26 cellular contexts compared by ENCODE assay signal in the genomic region with DNA sequence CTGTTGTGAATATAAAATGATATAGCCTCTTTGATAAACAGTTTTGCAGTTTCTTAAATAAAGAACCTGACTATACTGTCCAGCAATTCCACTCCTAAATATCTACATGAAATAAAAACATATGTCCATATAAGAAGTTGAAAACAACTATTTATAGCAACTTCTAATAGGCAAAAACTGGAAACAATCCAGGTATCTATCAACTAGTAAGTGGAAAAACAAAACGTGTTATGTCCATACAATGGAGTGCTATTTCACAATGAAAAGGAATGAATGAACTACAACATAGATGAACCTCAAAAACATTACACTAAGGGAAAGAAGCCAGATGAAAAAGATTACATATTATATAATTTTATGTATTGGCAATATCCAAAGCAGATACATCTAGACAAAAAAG.
"Had no signal": no experiment of that assay in that cellular context is flagged by ENCODE, and none has a peak within 500 bp of the region (broad histone marks: within the 10 kb centered on the region; RNA-seq: fewer than 3 reads in every experiment).

No MANE protein-coding gene starts in this region.

- H3K36me3 ChIP-seq: esophagus squamous epithelium, gastrocnemius medialis, heart right ventricle, left lung, lower lobe of right lung had no signal

- DNase-seq: dermis blood vessel endothelial cell; effector CD8-positive, alpha-beta T cell; effector memory CD8-positive, alpha-beta T cell; endodermal cell; erythroblast; esophagus squamous epithelium; foreskin fibroblast; foreskin melanocyte; gastrocnemius medialis; glutamatergic neuron; head of caudate nucleus; heart right ventricle; hypothalamus; immature natural killer cell; left cardiac atrium; left lung; left ventricle myocardium superior; lower lobe of right lung; mesenchymal stem cell; mucosa of descending colon; naive B cell; naive thymus-derived CD8-positive, alpha-beta T cell had no signal

- H3K4me3 ChIP-seq: coronary artery, esophagus squamous epithelium, gastrocnemius medialis, heart right ventricle, hepatocyte, left lung, lower lobe of right lung, mucosa of descending colon had no signal

- ATAC-seq: effector memory CD8-positive, alpha-beta T cell; esophagus mucosa; gastrocnemius medialis; heart right ventricle; left cardiac atrium; left lung; left ventricle myocardium superior; lower lobe of right lung; mucosa of descending colon; naive thymus-derived CD8-positive, alpha-beta T cell had no signal

- H3K4me1 ChIP-seq: left lung, lower lobe of right lung had no signal

- H3K27ac ChIP-seq: coronary artery, epithelial cell of prostate, esophagus squamous epithelium, gastrocnemius medialis, heart right ventricle, hepatocyte, left lung, lower lobe of right lung had no signal

- H3K9me3 ChIP-seq: esophagus squamous epithelium, gastrocnemius medialis, heart right ventricle, left lung, lower lobe of right lung, mucosa of descending colon had no signal
